In genomic region chr13:81795710-81796109, GRCh38 we compare ENCODE assay signal across 7 cellular contexts.
"Had no signal": no experiment of that assay in that cellular context is flagged by ENCODE, and none has a peak within 500 bp of the region (broad histone marks: within the 10 kb centered on the region; RNA-seq: fewer than 3 reads in every experiment).

No MANE protein-coding gene starts in this region.

- DNase-seq: H9, HCEC 1CT, IMR-90, Karpas-422, KG1 had no signal

- H3K4me3 ChIP-seq: GM23338, K562 had no signal

- H3K4me2 ChIP-seq: GM23338 had no signal

- H2AFZ ChIP-seq: GM23338 had no signal
